Comparison of ENCODE assay signal across 10 cellular contexts in genomic region chr17:7476474-7476873, GRCh38. TPM values are rescaled to one million over a fixed set of nuclear protein-coding genes. Genes with fewer than 3 reads are reported as not detected.
A peak's percentile ranks its signal among the peaks of the same experiment; 100 is the strongest.
DNase-seq lines count a peak whose midpoint lies in the region; ATAC-seq and TF ChIP-seq lines count a peak whose summit lies in the region.
"Had no signal": no experiment of that assay in that cellular context is flagged by ENCODE, and none has a peak within 500 bp of the region (broad histone marks: within the 10 kb centered on the region; RNA-seq: fewer than 3 reads in every experiment).

No MANE protein-coding gene starts in this region.

- TF ChIP-seq POLR2A in upper lobe of left lung (IDR thresholded peaks at IDR 0.05) = no peak

- peak overlapping the region; percentile 6 for H3K27ac Mint-ChIP-seq in activated naive CD4-positive, alpha-beta T cell treated with anti-CD3 and anti-CD28 coated beads, Interleukin-2, amount 10 ng/mL, durations not matched to agents 7 days and 5 days

- H3K9me3 Mint-ChIP-seq in activated naive CD4-positive, alpha-beta T cell treated with anti-CD3 and anti-CD28 coated beads, Interleukin-2, amount 10 ng/mL, durations not matched to agents 7 days and 5 days = no peaks in the 10 kb centered on the region

- H3K36me3 ChIP-seq in upper lobe of left lung = no peaks in the 10 kb centered on the region

- H3K4me3 ChIP-seq in upper lobe of left lung = no peak overlapping the region

- no peaks in the 10 kb centered on the region for H3K27me3 Mint-ChIP-seq in activated naive CD4-positive, alpha-beta T cell treated with anti-CD3 and anti-CD28 coated beads, Interleukin-2, amount 10 ng/mL, durations not matched to agents 7 days and 5 days

- TF ChIP-seq EP300 in upper lobe of left lung (IDR thresholded peaks at IDR 0.05) = no peak

- no peaks in the 10 kb centered on the region for H3K27me3 ChIP-seq in upper lobe of left lung

- H3K9me3 ChIP-seq in upper lobe of left lung = no peaks in the 10 kb centered on the region

- H3K4me1 ChIP-seq in upper lobe of left lung = peaks cover 39 to 75% (median 49%) of the 10 kb centered on the region in 4 donors

- 39 to 46% methylated on average over 3 of the region's 3 CpGs for WGBS in upper lobe of left lung, 2 donors

- CTCF ChIA-PET in activated naive CD4-positive, alpha-beta T cell treated with anti-CD3 and anti-CD28 coated beads, Interleukin-2, amount 10 ng/mL, durations not matched to agents 7 days and 5 days (lab: Charles Lee) = interaction anchor here (1.2 to 2.8 kb wide), 3 partner anchors 41 to 120 kb away, joined by 4 to 10 read pairs (median 6); partner anchors contain the start of gene TMEM102

- peak overlapping the region; percentile 1 for H3K4me3 Mint-ChIP-seq in activated naive CD4-positive, alpha-beta T cell treated with anti-CD3 and anti-CD28 coated beads, Interleukin-2, amount 10 ng/mL, durations not matched to agents 7 days and 5 days

- H3K27ac ChIP-seq in upper lobe of left lung = peak overlapping the region; percentile 97 to 99 (median 98)

- no peak for ATAC-seq in upper lobe of left lung (ENCODE audit: low FRiP score in 2 of 2)
- ATAC-seq in GM18870 (IDR thresholded peaks at IDR 0.05; ENCODE audit: unreplicated experiment) = no peak
- no peak for ATAC-seq in GM21619 (IDR thresholded peaks at IDR 0.05; ENCODE audit: unreplicated experiment)

- no peak for DNase-seq in activated naive CD4-positive, alpha-beta T cell treated with anti-CD3 and anti-CD28 coated beads, Interleukin-2, amount 10 ng/mL, durations not matched to agents 7 days and 5 days
- DNase-seq in activated naive CD4-positive, alpha-beta T cell treated with Interleukin-2 at 50 U/mL for 16 hours = no peak
- DNase-seq in amniotic epithelial cell (ENCODE audit: low read depth) (peak; percentile 53), islet precursor cell (peak; percentile 76), upper lobe of left lung (no peak), inferior parietal cortex (ENCODE audit: extremely low spot score) (no peak)
- DNase-seq: DMS79 treated with DMSO at 0.1 percent for 48 hours had no signal

- peaks cover 18% of the 10 kb centered on the region for H3K36me3 Mint-ChIP-seq in activated naive CD4-positive, alpha-beta T cell treated with anti-CD3 and anti-CD28 coated beads, Interleukin-2, amount 10 ng/mL, durations not matched to agents 7 days and 5 days

- H3K4me1 Mint-ChIP-seq in activated naive CD4-positive, alpha-beta T cell treated with anti-CD3 and anti-CD28 coated beads, Interleukin-2, amount 10 ng/mL, durations not matched to agents 7 days and 5 days = peaks cover 58% of the 10 kb centered on the region

- no peak for TF ChIP-seq CTCF in upper lobe of left lung (IDR thresholded peaks at IDR 0.05)

RNA-seq across cellular contexts. Expression of gene ZBTB4, which starts 3.0 kb away (rescaled TPM):
- total RNA-seq in upper lobe of left lung = 10 to 100 TPM; 54.4 to 90.1 (median 74.2) TPM

RNA-seq across cellular contexts. Expression of gene SLC35G6, which starts 4.8 kb away (rescaled TPM):
- not detected for total RNA-seq in upper lobe of left lung
- total RNA-seq: SK-MEL-5 had no signal

RNA-seq across cellular contexts. Expression of gene POLR2A, which starts 7.7 kb away (rescaled TPM):
- total RNA-seq in upper lobe of left lung = 100 to 1,000 TPM in 4 of 6 donors, 10 to 100 TPM in 2; 79.5 to 139 (median 112) TPM

RNA-seq across cellular contexts. Expression of gene CHRNB1, which starts 31.6 kb away (rescaled TPM):
- total RNA-seq in upper lobe of left lung = 10 to 100 TPM in 1 of 6 donors, 1 to 10 TPM in 5; 1.9 to 11.5 (median 7.0) TPM

RNA-seq across cellular contexts. Expression of gene FGF11, which starts 37.2 kb away (rescaled TPM):
- total RNA-seq in upper lobe of left lung = 1 to 10 TPM in 2 of 6 donors, under 1 TPM in 3, not detected in 1; 0.15 to 2.0 (median 0.57) TPM

Comparison
In these comparisons a context has a peak if more than half of its experiments do, and no peak if none do; other contexts are left out.
1. DNase-seq: peak in amniotic epithelial cell (single experiment) and islet precursor cell (single experiment); none in activated naive CD4-positive, alpha-beta T cell treated with anti-CD3 and anti-CD28 coated beads, Interleukin-2, amount 10 ng/mL, durations not matched to agents 7 days and 5 days (single experiment), activated naive CD4-positive, alpha-beta T cell treated with Interleukin-2 at 50 U/mL for 16 hours (single experiment), upper lobe of left lung (0 of 2) and inferior parietal cortex (single experiment).